Comparison of ENCODE assay signal across 9 cellular contexts in genomic region chr18:9824474-9824832, GRCh38.
A peak's percentile ranks its signal among the peaks of the same experiment; 100 is the strongest.
DNase-seq lines count a peak whose midpoint lies in the region; ATAC-seq, FAIRE-seq and TF ChIP-seq lines count a peak whose summit lies in the region.
"Had no signal": no experiment of that assay in that cellular context is flagged by ENCODE, and none has a peak within 500 bp of the region (broad histone marks: within the 10 kb centered on the region; RNA-seq: fewer than 3 reads in every experiment).

No MANE protein-coding gene starts in this region.

- H3K4me3 ChIP-seq in dorsolateral prefrontal cortex (no peak overlapping the region), lower lobe of right lung (no peak overlapping the region), testis (no peak overlapping the region)

- DNase-seq in M059J (ENCODE audit: low read depth) (peak; percentile 55), dorsolateral prefrontal cortex (no peak), lower lobe of right lung (no peak), testis (no peak), HEK293T (ENCODE audit: extremely low spot score) (no peak), anterior cingulate cortex (lab: John Stamatoyannopoulos, UW) (no peak), HPDE6-E6E7 (ENCODE audit: extremely low spot score) (no peak), D721Med (ENCODE audit: insufficient read length, low spot score) (no peak)
- DNase-seq: NCI-H526 treated with DMSO at 0.1 percent for 48 hours had no signal

- H3K27me3 ChIP-seq in dorsolateral prefrontal cortex (no peaks in the 10 kb centered on the region), lower lobe of right lung (ENCODE audit: low read depth) (no peaks in the 10 kb centered on the region), testis (no peaks in the 10 kb centered on the region)

- 65 to 83% methylated on average over 3 of the region's 3 CpGs for WGBS in testis, 2 donors

- H3K27ac ChIP-seq in dorsolateral prefrontal cortex, result peak overlapping the region in 41 of 59 donors; percentile 1 to 82 (median 53)
- peak overlapping the region; percentile 84 for H3K27ac ChIP-seq in lower lobe of right lung
- H3K27ac ChIP-seq in testis, result peak overlapping the region; percentile 12 to 70

- H3K36me3 ChIP-seq in lower lobe of right lung (no peaks in the 10 kb centered on the region), testis (ENCODE audit: low read depth, missing control alignments) (no peaks in the 10 kb centered on the region)

- intact Hi-C loops in dorsolateral prefrontal cortex (cut with DNase I), result no loop called here
- intact Hi-C loops in lower lobe of right lung (cut with DNase I), result no loop called here
- intact Hi-C loops in testis (cut with DNase I; ENCODE audit: low total_unique reads), result no loop called here

- no peak for FAIRE-seq in D721Med (lab: Jason Lieb, UNC)

- ATAC-seq in lower lobe of right lung, result peak; percentile 80 to 85

- no peak for TF ChIP-seq POLR2A in testis (IDR thresholded peaks at IDR 0.05)

- peaks cover 43% of the 10 kb centered on the region for H3K4me1 ChIP-seq in lower lobe of right lung
- peaks cover 22% of the 10 kb centered on the region for H3K4me1 ChIP-seq in testis

- no peaks in the 10 kb centered on the region for H3K9me3 ChIP-seq in lower lobe of right lung
- H3K9me3 ChIP-seq in testis, result no peaks in the 10 kb centered on the region

- TF ChIP-seq CTCF in dorsolateral prefrontal cortex (IDR thresholded peaks at IDR 0.05 in 54 of 56, conservative IDR thresholded peaks at IDR 0.05 in 2 of 56; ENCODE audit: low read depth in 1 of 56, partially characterized antibody in 56 of 56) (no peak), lower lobe of right lung (IDR thresholded peaks at IDR 0.05) (no peak), testis (IDR thresholded peaks at IDR 0.05) (no peak), D721Med (IDR thresholded peaks at IDR 0.05; ENCODE audit: insufficient read depth, missing control alignments) (no peak)

- CTCF ChIA-PET in HEK293T (lab: Yijun Ruan, JAX), result no interaction called here

- POLR2A ChIA-PET in HEK293T (lab: Yijun Ruan, JAX), result no interaction called here

TF ChIP-seq in HEK293T, 16 proteins besides CTCF, POLR2A, EP300 and RAD21:
- TF ChIP-seq SUZ12 (IDR thresholded peaks at IDR 0.05) (no peak), SP1 (IDR thresholded peaks at IDR 0.05) (no peak), FOXK2 (IDR thresholded peaks at IDR 0.05) (no peak), NFRKB (IDR thresholded peaks at IDR 0.05) (no peak), ELF4 (IDR thresholded peaks at IDR 0.05) (no peak), HDGF (IDR thresholded peaks at IDR 0.05; ENCODE audit: borderline replicate concordance) (no peak), LEF1 (IDR thresholded peaks at IDR 0.05; ENCODE audit: borderline replicate concordance) (no peak), PKNOX1 (IDR thresholded peaks at IDR 0.05) (no peak), FOXM1 (IDR thresholded peaks at IDR 0.05; ENCODE audit: borderline replicate concordance) (no peak), TARDBP (IDR thresholded peaks at IDR 0.05) (no peak), BHLHE40 (IDR thresholded peaks at IDR 0.05; ENCODE audit: borderline replicate concordance) (no peak), FOXA1 (IDR thresholded peaks at IDR 0.05) (no peak), L3MBTL2 (conservative IDR thresholded peaks at IDR 0.05) (no peak), CTBP1 (IDR thresholded peaks at IDR 0.05; ENCODE audit: borderline replicate concordance) (no peak), ZNF384 (IDR thresholded peaks at IDR 0.05) (no peak), ARNT (IDR thresholded peaks at IDR 0.05) (no peak)
